In the genomic region with DNA sequence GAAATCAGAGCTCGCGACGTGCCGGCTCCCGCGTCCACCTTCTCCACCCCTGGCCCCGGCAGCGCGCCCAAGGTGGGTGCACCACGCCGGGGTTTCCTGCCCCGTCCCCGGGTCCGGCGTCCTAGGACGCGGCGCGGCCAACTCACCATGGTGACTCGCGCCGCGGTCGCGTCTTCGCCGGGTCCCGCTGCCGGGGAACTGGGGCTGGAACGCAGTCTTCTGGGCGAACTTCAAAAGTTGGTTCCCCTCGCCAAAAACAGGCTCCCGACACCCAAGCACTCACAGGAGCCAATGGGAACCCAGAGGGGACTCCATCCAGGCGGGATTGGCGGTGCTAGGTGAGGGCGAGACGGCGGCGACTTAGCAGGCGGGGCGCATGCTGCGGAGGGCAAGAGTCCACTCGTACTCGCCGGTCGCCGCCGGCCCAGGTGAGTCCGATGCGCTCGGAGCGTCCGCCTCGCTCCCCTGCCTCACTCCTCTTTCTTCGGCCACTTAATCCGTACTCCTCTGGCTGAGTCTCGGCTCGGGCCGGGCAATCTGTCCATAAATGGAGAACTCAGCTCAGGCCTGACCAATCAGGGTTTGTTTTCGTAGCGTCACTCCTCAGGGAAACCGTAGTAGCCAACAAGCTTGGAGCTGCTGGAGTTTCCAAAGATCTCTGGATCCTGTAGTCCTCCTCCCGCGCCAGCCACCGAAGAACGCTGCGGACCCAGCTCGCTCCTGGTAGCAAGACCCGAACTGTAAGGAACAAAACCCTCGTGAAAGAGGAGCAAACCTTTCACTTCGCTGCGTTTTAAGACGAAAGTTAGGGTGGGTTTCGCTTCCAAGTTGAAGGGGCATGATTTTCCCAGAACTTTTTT, we compare ENCODE assay signal across 1 cellular context.
TF ChIP-seq lines count a peak whose summit lies in the region.

Gene MYO1E (minus strand): TSS at position 520 of the 860 bp plus-strand sequence. CDS start 371 bp downstream, at position 149.

TF ChIP-seq in WTC11, 78 proteins besides CTCF, POLR2A, EP300 and RAD21 (continued from another document and continues in another):
- TF ChIP-seq, protein P1, sequence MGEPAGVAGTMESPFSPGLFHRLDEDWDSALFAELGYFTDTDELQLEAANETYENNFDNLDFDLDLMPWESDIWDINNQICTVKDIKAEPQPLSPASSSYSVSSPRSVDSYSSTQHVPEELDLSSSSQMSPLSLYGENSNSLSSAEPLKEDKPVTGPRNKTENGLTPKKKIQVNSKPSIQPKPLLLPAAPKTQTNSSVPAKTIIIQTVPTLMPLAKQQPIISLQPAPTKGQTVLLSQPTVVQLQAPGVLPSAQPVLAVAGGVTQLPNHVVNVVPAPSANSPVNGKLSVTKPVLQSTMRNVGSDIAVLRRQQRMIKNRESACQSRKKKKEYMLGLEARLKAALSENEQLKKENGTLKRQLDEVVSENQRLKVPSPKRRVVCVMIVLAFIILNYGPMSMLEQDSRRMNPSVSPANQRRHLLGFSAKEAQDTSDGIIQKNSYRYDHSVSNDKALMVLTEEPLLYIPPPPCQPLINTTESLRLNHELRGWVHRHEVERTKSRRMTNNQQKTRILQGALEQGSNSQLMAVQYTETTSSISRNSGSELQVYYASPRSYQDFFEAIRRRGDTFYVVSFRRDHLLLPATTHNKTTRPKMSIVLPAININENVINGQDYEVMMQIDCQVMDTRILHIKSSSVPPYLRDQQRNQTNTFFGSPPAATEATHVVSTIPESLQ (CRISPR knock-in tag; IDR thresholded peaks at IDR 0.05), result no peak
- TF ChIP-seq, protein P2, sequence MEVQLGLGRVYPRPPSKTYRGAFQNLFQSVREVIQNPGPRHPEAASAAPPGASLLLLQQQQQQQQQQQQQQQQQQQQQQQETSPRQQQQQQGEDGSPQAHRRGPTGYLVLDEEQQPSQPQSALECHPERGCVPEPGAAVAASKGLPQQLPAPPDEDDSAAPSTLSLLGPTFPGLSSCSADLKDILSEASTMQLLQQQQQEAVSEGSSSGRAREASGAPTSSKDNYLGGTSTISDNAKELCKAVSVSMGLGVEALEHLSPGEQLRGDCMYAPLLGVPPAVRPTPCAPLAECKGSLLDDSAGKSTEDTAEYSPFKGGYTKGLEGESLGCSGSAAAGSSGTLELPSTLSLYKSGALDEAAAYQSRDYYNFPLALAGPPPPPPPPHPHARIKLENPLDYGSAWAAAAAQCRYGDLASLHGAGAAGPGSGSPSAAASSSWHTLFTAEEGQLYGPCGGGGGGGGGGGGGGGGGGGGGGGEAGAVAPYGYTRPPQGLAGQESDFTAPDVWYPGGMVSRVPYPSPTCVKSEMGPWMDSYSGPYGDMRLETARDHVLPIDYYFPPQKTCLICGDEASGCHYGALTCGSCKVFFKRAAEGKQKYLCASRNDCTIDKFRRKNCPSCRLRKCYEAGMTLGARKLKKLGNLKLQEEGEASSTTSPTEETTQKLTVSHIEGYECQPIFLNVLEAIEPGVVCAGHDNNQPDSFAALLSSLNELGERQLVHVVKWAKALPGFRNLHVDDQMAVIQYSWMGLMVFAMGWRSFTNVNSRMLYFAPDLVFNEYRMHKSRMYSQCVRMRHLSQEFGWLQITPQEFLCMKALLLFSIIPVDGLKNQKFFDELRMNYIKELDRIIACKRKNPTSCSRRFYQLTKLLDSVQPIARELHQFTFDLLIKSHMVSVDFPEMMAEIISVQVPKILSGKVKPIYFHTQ (CRISPR knock-in tag; IDR thresholded peaks at IDR 0.05), result no peak
- TF ChIP-seq ETV6 (CRISPR knock-in tag; IDR thresholded peaks at IDR 0.05), result peak; percentile 70; the same call in 1 of the 2 replicates
- peak; percentile 59; the same call in 1 of the 2 replicates for TF ChIP-seq ZNF416 (CRISPR knock-in tag; IDR thresholded peaks at IDR 0.05)
- peak; percentile 40; the same call in 1 of the 2 replicates for TF ChIP-seq FOXP4 (CRISPR knock-in tag; IDR thresholded peaks at IDR 0.05)
- TF ChIP-seq, protein P3, sequence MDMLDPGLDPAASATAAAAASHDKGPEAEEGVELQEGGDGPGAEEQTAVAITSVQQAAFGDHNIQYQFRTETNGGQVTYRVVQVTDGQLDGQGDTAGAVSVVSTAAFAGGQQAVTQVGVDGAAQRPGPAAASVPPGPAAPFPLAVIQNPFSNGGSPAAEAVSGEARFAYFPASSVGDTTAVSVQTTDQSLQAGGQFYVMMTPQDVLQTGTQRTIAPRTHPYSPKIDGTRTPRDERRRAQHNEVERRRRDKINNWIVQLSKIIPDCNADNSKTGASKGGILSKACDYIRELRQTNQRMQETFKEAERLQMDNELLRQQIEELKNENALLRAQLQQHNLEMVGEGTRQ (CRISPR knock-in tag; IDR thresholded peaks at IDR 0.05), result peak; percentile 14; the same call in 1 of the 2 replicates
- TF ChIP-seq FOXJ3 (CRISPR knock-in tag; IDR thresholded peaks at IDR 0.05; ENCODE audit: borderline replicate concordance), result no peak
- TF ChIP-seq, protein P4, sequence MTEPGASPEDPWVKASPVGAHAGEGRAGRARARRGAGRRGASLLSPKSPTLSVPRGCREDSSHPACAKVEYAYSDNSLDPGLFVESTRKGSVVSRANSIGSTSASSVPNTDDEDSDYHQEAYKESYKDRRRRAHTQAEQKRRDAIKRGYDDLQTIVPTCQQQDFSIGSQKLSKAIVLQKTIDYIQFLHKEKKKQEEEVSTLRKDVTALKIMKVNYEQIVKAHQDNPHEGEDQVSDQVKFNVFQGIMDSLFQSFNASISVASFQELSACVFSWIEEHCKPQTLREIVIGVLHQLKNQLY (CRISPR knock-in tag; IDR thresholded peaks at IDR 0.05), result no peak
- TF ChIP-seq MAX (CRISPR knock-in tag; IDR thresholded peaks at IDR 0.05), result peak; percentile 48; the same call in 1 of the 2 replicates
- no peak for TF ChIP-seq KAT7 (CRISPR knock-in tag; IDR thresholded peaks at IDR 0.05; ENCODE audit: borderline replicate concordance)
- peak; percentile 64; the same call in 1 of the 2 replicates for TF ChIP-seq HMGXB4 (CRISPR knock-in tag; IDR thresholded peaks at IDR 0.05)
- TF ChIP-seq ZBTB43 (CRISPR knock-in tag; IDR thresholded peaks at IDR 0.05), result peak; percentile 50; the same call in 1 of the 2 replicates
- peak; percentile 87 for TF ChIP-seq TEAD1 (CRISPR knock-in tag; IDR thresholded peaks at IDR 0.05)
- TF ChIP-seq, protein P5, sequence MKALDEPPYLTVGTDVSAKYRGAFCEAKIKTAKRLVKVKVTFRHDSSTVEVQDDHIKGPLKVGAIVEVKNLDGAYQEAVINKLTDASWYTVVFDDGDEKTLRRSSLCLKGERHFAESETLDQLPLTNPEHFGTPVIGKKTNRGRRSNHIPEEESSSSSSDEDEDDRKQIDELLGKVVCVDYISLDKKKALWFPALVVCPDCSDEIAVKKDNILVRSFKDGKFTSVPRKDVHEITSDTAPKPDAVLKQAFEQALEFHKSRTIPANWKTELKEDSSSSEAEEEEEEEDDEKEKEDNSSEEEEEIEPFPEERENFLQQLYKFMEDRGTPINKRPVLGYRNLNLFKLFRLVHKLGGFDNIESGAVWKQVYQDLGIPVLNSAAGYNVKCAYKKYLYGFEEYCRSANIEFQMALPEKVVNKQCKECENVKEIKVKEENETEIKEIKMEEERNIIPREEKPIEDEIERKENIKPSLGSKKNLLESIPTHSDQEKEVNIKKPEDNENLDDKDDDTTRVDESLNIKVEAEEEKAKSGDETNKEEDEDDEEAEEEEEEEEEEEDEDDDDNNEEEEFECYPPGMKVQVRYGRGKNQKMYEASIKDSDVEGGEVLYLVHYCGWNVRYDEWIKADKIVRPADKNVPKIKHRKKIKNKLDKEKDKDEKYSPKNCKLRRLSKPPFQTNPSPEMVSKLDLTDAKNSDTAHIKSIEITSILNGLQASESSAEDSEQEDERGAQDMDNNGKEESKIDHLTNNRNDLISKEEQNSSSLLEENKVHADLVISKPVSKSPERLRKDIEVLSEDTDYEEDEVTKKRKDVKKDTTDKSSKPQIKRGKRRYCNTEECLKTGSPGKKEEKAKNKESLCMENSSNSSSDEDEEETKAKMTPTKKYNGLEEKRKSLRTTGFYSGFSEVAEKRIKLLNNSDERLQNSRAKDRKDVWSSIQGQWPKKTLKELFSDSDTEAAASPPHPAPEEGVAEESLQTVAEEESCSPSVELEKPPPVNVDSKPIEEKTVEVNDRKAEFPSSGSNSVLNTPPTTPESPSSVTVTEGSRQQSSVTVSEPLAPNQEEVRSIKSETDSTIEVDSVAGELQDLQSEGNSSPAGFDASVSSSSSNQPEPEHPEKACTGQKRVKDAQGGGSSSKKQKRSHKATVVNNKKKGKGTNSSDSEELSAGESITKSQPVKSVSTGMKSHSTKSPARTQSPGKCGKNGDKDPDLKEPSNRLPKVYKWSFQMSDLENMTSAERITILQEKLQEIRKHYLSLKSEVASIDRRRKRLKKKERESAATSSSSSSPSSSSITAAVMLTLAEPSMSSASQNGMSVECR (CRISPR knock-in tag; IDR thresholded peaks at IDR 0.05; ENCODE audit: borderline replicate concordance), result peak; percentile 68; the same call in 1 of the 2 replicates
- TF ChIP-seq MXD4 (CRISPR knock-in tag; IDR thresholded peaks at IDR 0.05; ENCODE audit: borderline replicate concordance), result no peak
- TF ChIP-seq JAZF1 (CRISPR knock-in tag; IDR thresholded peaks at IDR 0.05), result no peak
- peak; percentile 38; the same call in 1 of the 2 replicates for TF ChIP-seq RELA (CRISPR knock-in tag; IDR thresholded peaks at IDR 0.05; ENCODE audit: borderline replicate concordance)
- TF ChIP-seq OVOL2 (CRISPR knock-in tag; IDR thresholded peaks at IDR 0.05; ENCODE audit: borderline replicate concordance), result no peak
- 0 out of 2 replicates have a peak, but pooled peaks have one; percentile 5 for TF ChIP-seq HMGA2 (CRISPR knock-in tag; IDR thresholded peaks at IDR 0.05)
- 0 out of 2 replicates have a peak, but pooled peaks have one; percentile 48 for TF ChIP-seq ATF1 (CRISPR knock-in tag; IDR thresholded peaks at IDR 0.05)
- peak; percentile 12; the same call in 1 of the 2 replicates for TF ChIP-seq TP53 (CRISPR knock-in tag; IDR thresholded peaks at IDR 0.05)
- TF ChIP-seq NFATC4 (CRISPR knock-in tag; IDR thresholded peaks at IDR 0.05), result 0 out of 2 replicates have a peak, but pooled peaks have one; percentile 31
- TF ChIP-seq TCF7 (CRISPR knock-in tag; IDR thresholded peaks at IDR 0.05; ENCODE audit: low read depth), result no peak
- TF ChIP-seq PRRX2 (CRISPR knock-in tag; IDR thresholded peaks at IDR 0.05), result no peak
- TF ChIP-seq FOXK1 (CRISPR knock-in tag; IDR thresholded peaks at IDR 0.05), result peak; percentile 74; the same call in 1 of the 2 replicates
- TF ChIP-seq MYBL2 (CRISPR knock-in tag; IDR thresholded peaks at IDR 0.05), result peak; percentile 54; the same call in 1 of the 2 replicates
- 0 out of 2 replicates have a peak, but pooled peaks have one; percentile 33 for TF ChIP-seq NFE2L1 (CRISPR knock-in tag; IDR thresholded peaks at IDR 0.05)
- 0 out of 2 replicates have a peak, but pooled peaks have one; percentile 31 for TF ChIP-seq NR1H2 (CRISPR knock-in tag; IDR thresholded peaks at IDR 0.05)
- 0 out of 2 replicates have a peak, but pooled peaks have one; percentile 9 for TF ChIP-seq USF1 (CRISPR knock-in tag; IDR thresholded peaks at IDR 0.05)
- peak; percentile 59; the same call in 1 of the 2 replicates for TF ChIP-seq FOXP1 (CRISPR knock-in tag; IDR thresholded peaks at IDR 0.05; ENCODE audit: borderline replicate concordance)
- no peak for TF ChIP-seq ZNF232 (CRISPR knock-in tag; IDR thresholded peaks at IDR 0.05)
